Comparison of ENCODE assay signal across 17 cellular contexts in genomic region chr15:51768018-51768417, GRCh38. TPM values are rescaled to one million over a fixed set of nuclear protein-coding genes. Genes with fewer than 3 reads are reported as not detected.
DNase-seq lines count a peak whose midpoint lies in the region; ATAC-seq and TF ChIP-seq lines count a peak whose summit lies in the region.
"Had no signal": no experiment of that assay in that cellular context is flagged by ENCODE, and none has a peak within 500 bp of the region (broad histone marks: within the 10 kb centered on the region; RNA-seq: fewer than 3 reads in every experiment).

No MANE protein-coding gene starts in this region.

- CTCF ChIA-PET in activated B cell treated with CpG ODN at 0.5 μM for 24 hours (lab: Charles Lee) (interaction anchor here (1.7 to 2.3 kb wide), 3 partner anchors 9 to 118 kb away, joined by 5 to 14 read pairs (median 13); no protein-coding TSS in a partner anchor), A673 (lab: Charles Lee) (no interaction called here)

- intact Hi-C loops in activated B cell treated with CpG ODN at 0.5 μM for 24 hours (cut with micrococcal nuclease) = no loop called here
- intact Hi-C loops in A673 (cut with micrococcal nuclease; ENCODE audit: unreplicated experiment) = no loop called here

- H3K9me3 Mint-ChIP-seq in activated B cell treated with CpG ODN at 0.5 μM for 24 hours = no peaks in the 10 kb centered on the region
- H3K9me3 Mint-ChIP-seq: nephron progenitor cell had no signal

- peaks cover 24 to 43% (median 27%) of the 10 kb centered on the region in 10 experiments for H3K4me1 ChIP-seq in BLaER1 treated with 17β-estradiol and CSF1 and Interleukin-3, amounts not matched to agents 10 nM and 100 nM
- H3K4me1 ChIP-seq in A673 (ENCODE audit: insufficient read depth, low read length, poor library complexity, severe bottlenecking) = no peaks in the 10 kb centered on the region

- H3K9me3 ChIP-seq in BLaER1 treated with 17β-estradiol and CSF1 and Interleukin-3, amounts not matched to agents 10 nM and 100 nM (replicated peaks in 1 of 11) = peaks cover 0 to 6% (median 0%) of the 10 kb centered on the region in 11 experiments; a peak in 1 of 22 replicates
- H3K9me3 ChIP-seq in A673 (ENCODE audit: low read depth, low read length, poor library complexity, severe bottlenecking) = no peaks in the 10 kb centered on the region

- H3K27ac ChIP-seq in BLaER1 treated with 17β-estradiol and CSF1 and Interleukin-3, amounts not matched to agents 10 nM and 100 nM = peak overlapping the region in 9 of 11 experiments; percentile 7 to 70 (median 33); a peak in 13 of 22 replicates
- peak overlapping the region; percentile 62 for H3K27ac ChIP-seq in HL-60 (replicated peaks)
- no peak overlapping the region for H3K27ac ChIP-seq in A673 (ENCODE audit: low read depth, low read length, poor library complexity, severe bottlenecking)
- H3K27ac ChIP-seq: KMS-11 had no signal

- TF ChIP-seq CTCF in HL-60 (IDR thresholded peaks at IDR 0.05; ENCODE audit: insufficient read depth, low read length) (no peak), activated B cell treated with CpG ODN at 0.5 μM for 24 hours (IDR thresholded peaks at IDR 0.05) (no peak), A673 (conservative IDR thresholded peaks at IDR 0.05; ENCODE audit: low read depth, low read length) (no peak)

- H3K4me3 Mint-ChIP-seq in activated B cell treated with CpG ODN at 0.5 μM for 24 hours = no peak overlapping the region
- H3K4me3 Mint-ChIP-seq: nephron progenitor cell had no signal

- H3K9ac ChIP-seq in BLaER1 treated with 17β-estradiol and CSF1 and Interleukin-3, amounts not matched to agents 10 nM and 100 nM = peak overlapping the region in 3 of 11 experiments; percentile 2 to 20 (median 9); a peak in 2 of 22 replicates
- H3K9ac ChIP-seq: KMS-11 had no signal

- H3K36me3 Mint-ChIP-seq in activated B cell treated with CpG ODN at 0.5 μM for 24 hours (ENCODE audit: low read depth) = peaks cover 41% of the 10 kb centered on the region

- ATAC-seq in activated B cell treated with CpG ODN at 0.5 μM for 24 hours (ENCODE audit: low read depth) = peak; percentile 58
- ATAC-seq in left lobe of liver = peak; percentile 16
- ATAC-seq in HG03378 (IDR thresholded peaks at IDR 0.05; ENCODE audit: unreplicated experiment) = no peak

- no TSS peak for BruUV-seq in A673 (replicated peaks; lab: Mats Ljungman, UMichigan)

- H3K27ac Mint-ChIP-seq in activated B cell treated with CpG ODN at 0.5 μM for 24 hours = peak overlapping the region; percentile 77
- H3K27ac Mint-ChIP-seq: nephron progenitor cell had no signal

- POLR2A ChIA-PET in activated B cell treated with CpG ODN at 0.5 μM for 24 hours (lab: Charles Lee) = interaction anchor here (1.0 to 1.4 kb wide), 3 partner anchors 31 to 36 kb away, joined by 3 to 11 read pairs (median 7); partner anchors contain the start of gene LYSMD2
- POLR2A ChIA-PET in A673 (lab: Charles Lee; ENCODE audit: low non-redundant PET) = no interaction called here

- no peaks in the 10 kb centered on the region for H3K27me3 Mint-ChIP-seq in activated B cell treated with CpG ODN at 0.5 μM for 24 hours

- no peak overlapping the region for H3K4me3 ChIP-seq in BLaER1 treated with 17β-estradiol and CSF1 and Interleukin-3, amounts not matched to agents 10 nM and 100 nM
- no peak overlapping the region for H3K4me3 ChIP-seq in HL-60 (replicated peaks; ENCODE audit: insufficient read depth, low read length)
- no peak overlapping the region for H3K4me3 ChIP-seq in A673 (ENCODE audit: low read depth, low read length, poor library complexity, severe bottlenecking)
- H3K4me3 ChIP-seq: dorsolateral prefrontal cortex had no signal

- peaks cover 24 to 63% (median 47%) of the 10 kb centered on the region in 11 experiments; a peak in 21 of 22 replicates for H3K36me3 ChIP-seq in BLaER1 treated with 17β-estradiol and CSF1 and Interleukin-3, amounts not matched to agents 10 nM and 100 nM
- H3K36me3 ChIP-seq in A673 (ENCODE audit: insufficient read depth, low read length, poor library complexity, severe bottlenecking) = no peaks in the 10 kb centered on the region

- H3K27me3 ChIP-seq in BLaER1 treated with 17β-estradiol and CSF1 and Interleukin-3, amounts not matched to agents 10 nM and 100 nM = no peaks in the 10 kb centered on the region
- H3K27me3 ChIP-seq in HL-60 (ENCODE audit: insufficient read depth, poor library complexity, severe bottlenecking) (no peaks in the 10 kb centered on the region), A673 (replicated peaks; ENCODE audit: insufficient read depth, low read depth, low read length, poor library complexity) (no peaks in the 10 kb centered on the region)
- H3K27me3 ChIP-seq: dorsolateral prefrontal cortex had no signal

- peaks cover 0 to 37% (median 0%) of the 10 kb centered on the region in 11 experiments; a peak in 2 of 22 replicates for H4K20me1 ChIP-seq in BLaER1 treated with 17β-estradiol and CSF1 and Interleukin-3, amounts not matched to agents 10 nM and 100 nM

- peak overlapping the region; percentile 43 to 78 (median 69) for H3K4me2 ChIP-seq in BLaER1 treated with 17β-estradiol and CSF1 and Interleukin-3, amounts not matched to agents 10 nM and 100 nM
- H3K4me2 ChIP-seq: KMS-11 had no signal

- DNase-seq in HL-60 (ENCODE audit: low read depth in 1 of 2, low spot score in 1 of 2) (peak; percentile 66 to 84), activated B cell treated with CpG ODN at 0.5 μM for 24 hours (no peak), left lobe of liver (ENCODE audit: low spot score) (no peak), A673 (ENCODE audit: low spot score) (no peak), NCI-H146 (lab: John Stamatoyannopoulos, UW) (no peak), T1000 (lab: John Stamatoyannopoulos, UW) (no peak)
- DNase-seq: activated CD4-positive, alpha-beta T cell treated with anti-CD3 and anti-CD28 coated beads, Interleukin-2, amount 50 U/mL, for 48 hours; amniotic stem cell; COR-L47; foreskin fibroblast; NCI-H2081 treated with DMSO at 0.1 percent for 48 hours; nephron progenitor cell; right cardiac atrium had no signal

- peaks cover 10% of the 10 kb centered on the region for H3K4me1 Mint-ChIP-seq in activated B cell treated with CpG ODN at 0.5 μM for 24 hours

RNA-seq across cellular contexts. Expression of gene TMOD2, which starts 16.6 kb away (rescaled TPM):
- total RNA-seq in activated B cell treated with CpG ODN at 0.5 μM for 24 hours = 11.3 and 14.6 TPM in 2 replicates
- total RNA-seq in left lobe of liver = 1.4 TPM
- total RNA-seq in A673 (2021) = 0.67 and 1.6 TPM in 2 replicates

RNA-seq across cellular contexts. Expression of gene LYSMD2, which starts 30.6 kb away (rescaled TPM):
- 41.8 and 48.6 TPM in 2 replicates for total RNA-seq in activated B cell treated with CpG ODN at 0.5 μM for 24 hours
- 4.8 TPM for total RNA-seq in left lobe of liver
- 2.9 and 3.7 TPM in 2 replicates for total RNA-seq in A673 (2021)

Comparison
In these comparisons a context has a peak if more than half of its experiments do, and no peak if none do; other contexts are left out.
1. DNase-seq: peak in HL-60 (2 of 2); none in activated B cell treated with CpG ODN at 0.5 μM for 24 hours (single experiment), left lobe of liver (single experiment), A673 (single experiment), NCI-H146 (single experiment) and T1000 (single experiment).